In genomic region chr1:3430820-3431219, GRCh38 we compare ENCODE assay signal across 2 cellular contexts.
TF ChIP-seq lines count a peak whose summit lies in the region.

No MANE protein-coding gene starts in this region.

TF ChIP-seq in HCT116, 20 proteins besides CTCF, POLR2A, EP300 and RAD21 (continued from another document):
- TF ChIP-seq ZBTB33 (IDR thresholded peaks at IDR 0.05; ENCODE audit: extremely low read depth, insufficient replicate concordance, low read length), result no peak
- no peak for TF ChIP-seq JUND (IDR thresholded peaks at IDR 0.05)
- no peak for TF ChIP-seq MAX (IDR thresholded peaks at IDR 0.05)

TF ChIP-seq in HEK293, 187 proteins besides CTCF, POLR2A, EP300 and RAD21 (continued from another document):
- no peak for TF ChIP-seq ZNF580 (tag by site-specific recombination; IDR thresholded peaks at IDR 0.05)
- no peak for TF ChIP-seq ZNF157 (tag by site-specific recombination; IDR thresholded peaks at IDR 0.05)
- peak; percentile 80 for TF ChIP-seq ZFHX2 (tag by site-specific recombination; conservative IDR thresholded peaks at IDR 0.05)
- no peak for TF ChIP-seq ZNF48 (tag by site-specific recombination; IDR thresholded peaks at IDR 0.05)
- TF ChIP-seq ZNF292 (tag by site-specific recombination; IDR thresholded peaks at IDR 0.05; ENCODE audit: borderline replicate concordance, low read depth), result no peak
